In the genomic region with DNA sequence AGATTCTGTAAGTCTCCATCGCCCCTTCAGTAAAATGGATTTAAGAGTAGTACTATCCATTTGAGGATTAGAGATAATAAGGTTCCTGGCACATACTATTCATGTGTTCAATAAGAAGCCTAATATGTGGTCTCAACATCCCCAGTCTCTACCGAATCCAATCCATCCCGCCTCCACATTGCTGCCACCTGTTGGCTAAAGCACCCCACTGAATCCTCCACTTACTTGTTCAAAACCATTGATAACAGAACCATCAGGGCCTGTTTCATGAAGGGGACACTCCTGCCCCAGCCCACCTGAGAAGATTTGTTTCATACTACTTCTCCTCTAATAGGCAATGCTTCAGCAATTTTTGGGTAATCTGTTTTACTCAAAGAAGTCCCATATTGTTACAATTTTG, we compare ENCODE assay signal across 14 cellular contexts.
DNase-seq lines count a peak whose midpoint lies in the region; ATAC-seq and TF ChIP-seq lines count a peak whose summit lies in the region.
"Had no signal": no experiment of that assay in that cellular context is flagged by ENCODE, and none has a peak within 500 bp of the region (broad histone marks: within the 10 kb centered on the region; RNA-seq: fewer than 3 reads in every experiment).

No MANE protein-coding gene starts in this region.

- no peak overlapping the region for H3K9ac ChIP-seq in liver (ENCODE audit: low read depth in 1 of 2, low read length in 2 of 2)
- H3K9ac ChIP-seq: parathyroid adenoma had no signal

- ATAC-seq in HG02870 (IDR thresholded peaks at IDR 0.05; ENCODE audit: unreplicated experiment), result no peak
- ATAC-seq: stimulated activated naive CD8-positive, alpha-beta T cell treated with anti-CD3 and anti-CD28 coated beads, Interleukin-15, amount 100 ng/mL, for 72 hours had no signal

- H3K9me3 Mint-ChIP-seq in activated naive CD8-positive, alpha-beta T cell treated with anti-CD3 and anti-CD28 coated beads for 36 hours, result no peaks in the 10 kb centered on the region
- H3K9me3 Mint-ChIP-seq: stimulated activated naive CD8-positive, alpha-beta T cell treated with anti-CD3 and anti-CD28 coated beads, Interleukin-15, amount 100 ng/mL, for 72 hours had no signal

- CTCF ChIA-PET in HEK293 (lab: Yijun Ruan, JAX), result no interaction called here

- H3K4me1 ChIP-seq in HEK293 (ENCODE audit: control insufficient read depth, insufficient read depth, low read length), result peaks cover 7% of the 10 kb centered on the region; the same call in 1 of the 2 replicates
- no peaks in the 10 kb centered on the region for H3K4me1 ChIP-seq in liver (ENCODE audit: control insufficient read depth in 4 of 4, insufficient read depth in 4 of 4, low read length in 3 of 4)
- no peaks in the 10 kb centered on the region for H3K4me1 ChIP-seq in ascending aorta
- H3K4me1 ChIP-seq: left ventricle myocardium inferior had no signal

- intact Hi-C loops in ascending aorta (cut with DNase I), result no loop called here

- H3K27me3 Mint-ChIP-seq in activated naive CD8-positive, alpha-beta T cell treated with anti-CD3 and anti-CD28 coated beads for 36 hours, result no peaks in the 10 kb centered on the region
- H3K27me3 Mint-ChIP-seq: stimulated activated naive CD8-positive, alpha-beta T cell treated with anti-CD3 and anti-CD28 coated beads, Interleukin-15, amount 100 ng/mL, for 72 hours had no signal

- H3K27me3 ChIP-seq in liver (ENCODE audit: control insufficient read depth in 4 of 4, insufficient read depth in 4 of 4, low read length in 3 of 4) (no peaks in the 10 kb centered on the region), ascending aorta (no peaks in the 10 kb centered on the region)

- no peaks in the 10 kb centered on the region for H3K36me3 ChIP-seq in HEK293 (ENCODE audit: control insufficient read depth in 2 of 2, insufficient read depth in 1 of 2, low read length in 2 of 2)
- H3K36me3 ChIP-seq in liver (ENCODE audit: control insufficient read depth in 4 of 4, insufficient read depth in 3 of 4, low read depth in 1 of 4, low read length in 3 of 4), result no peaks in the 10 kb centered on the region
- no peaks in the 10 kb centered on the region for H3K36me3 ChIP-seq in ascending aorta
- H3K36me3 ChIP-seq: left ventricle myocardium inferior had no signal

- H3K27ac ChIP-seq in HEK293 (ENCODE audit: extremely low read depth, low read depth, low read length) (no peak overlapping the region), VCaP (no peak overlapping the region), liver (ENCODE audit: low read depth in 1 of 2, low read length in 2 of 2) (no peak overlapping the region), ascending aorta (no peak overlapping the region)
- H3K27ac ChIP-seq: left ventricle myocardium inferior, parathyroid adenoma had no signal

- TF ChIP-seq CTCF in HEK293 (tag by site-specific recombination; IDR thresholded peaks at IDR 0.05), result no peak
- peak; percentile 79 for TF ChIP-seq CTCF in VCaP (conservative IDR thresholded peaks at IDR 0.05)
- TF ChIP-seq CTCF in liver (IDR thresholded peaks at IDR 0.05; ENCODE audit: low read depth, low read length, missing input control), result peak; percentile 24
- no peak for TF ChIP-seq CTCF in ascending aorta (IDR thresholded peaks at IDR 0.05)

- H3K4me3 Mint-ChIP-seq in activated naive CD8-positive, alpha-beta T cell treated with anti-CD3 and anti-CD28 coated beads for 36 hours, result no peak overlapping the region
- H3K4me3 Mint-ChIP-seq: stimulated activated naive CD8-positive, alpha-beta T cell treated with anti-CD3 and anti-CD28 coated beads, Interleukin-15, amount 100 ng/mL, for 72 hours had no signal

- peak; percentile 47 to 61 for TF ChIP-seq RAD21 in liver (IDR thresholded peaks at IDR 0.05)

- no peak overlapping the region for H3K4me3 ChIP-seq in HEK293 (ENCODE audit: low read depth, low read length)
- H3K4me3 ChIP-seq in liver (ENCODE audit: low read depth in 1 of 3, low read length in 3 of 3), result no peak overlapping the region
- H3K4me3 ChIP-seq in ascending aorta, result no peak overlapping the region
- H3K4me3 ChIP-seq: left ventricle myocardium inferior had no signal

- 90% methylated on average over 3 of the region's 3 CpGs for WGBS in liver

- H3K9me3 ChIP-seq in HEK293 (ENCODE audit: control insufficient read depth, insufficient read depth, low read depth, low read length), result no peaks in the 10 kb centered on the region
- no peaks in the 10 kb centered on the region for H3K9me3 ChIP-seq in liver (ENCODE audit: control insufficient read depth in 4 of 4, low read length in 3 of 4)
- H3K9me3 ChIP-seq in ascending aorta, result no peaks in the 10 kb centered on the region
- H3K9me3 ChIP-seq: left ventricle myocardium inferior had no signal

- no peaks in the 10 kb centered on the region for H3K4me1 Mint-ChIP-seq in activated naive CD8-positive, alpha-beta T cell treated with anti-CD3 and anti-CD28 coated beads for 36 hours
- H3K4me1 Mint-ChIP-seq: stimulated activated naive CD8-positive, alpha-beta T cell treated with anti-CD3 and anti-CD28 coated beads, Interleukin-15, amount 100 ng/mL, for 72 hours had no signal

- no peak overlapping the region for H3K27ac Mint-ChIP-seq in activated naive CD8-positive, alpha-beta T cell treated with anti-CD3 and anti-CD28 coated beads for 36 hours

- POLR2A ChIA-PET in HEK293 (lab: Yijun Ruan, JAX), result no interaction called here

- H3K36me3 Mint-ChIP-seq in activated naive CD8-positive, alpha-beta T cell treated with anti-CD3 and anti-CD28 coated beads for 36 hours, result no peaks in the 10 kb centered on the region

- DNase-seq in DMS53 (lab: John Stamatoyannopoulos, UW), result peak; percentile 13
- DNase-seq in DMS53 treated with DMSO at 0.1 percent for 48 hours (lab: John Stamatoyannopoulos, UW; ENCODE audit: unreplicated experiment), result no peak
- no peak for DNase-seq in activated naive CD8-positive, alpha-beta T cell treated with anti-CD3 and anti-CD28 coated beads for 36 hours
- DNase-seq in ascending aorta (ENCODE audit: low spot score in 2 of 2), result no peak
- DNase-seq: activated CD4-positive, CD25-positive, alpha-beta regulatory T cell; left ventricle myocardium inferior; NCI-H2171; Right ventricle myocardium superior; stimulated activated naive CD8-positive, alpha-beta T cell treated with anti-CD3 and anti-CD28 coated beads, Interleukin-15, amount 100 ng/mL, for 72 hours had no signal

TF ChIP-seq in HEK293, 187 proteins besides CTCF, POLR2A, EP300 and RAD21 (continues in another document):
- peak; percentile 19; the same call in 1 of the 2 replicates for TF ChIP-seq ZNF654 (tag by site-specific recombination; IDR thresholded peaks at IDR 0.05; ENCODE audit: low read depth)

TF ChIP-seq in liver, 16 proteins besides CTCF, POLR2A, EP300 and RAD21:
- TF ChIP-seq HNF4G (IDR thresholded peaks at IDR 0.05) (no peak), NR2F2 (IDR thresholded peaks at IDR 0.05) (no peak), JUND (IDR thresholded peaks at IDR 0.05) (no peak), TAF1 (conservative IDR thresholded peaks at IDR 0.05) (no peak), FOXA2 (IDR thresholded peaks at IDR 0.05) (no peak)
- TF ChIP-seq, protein P1, sequence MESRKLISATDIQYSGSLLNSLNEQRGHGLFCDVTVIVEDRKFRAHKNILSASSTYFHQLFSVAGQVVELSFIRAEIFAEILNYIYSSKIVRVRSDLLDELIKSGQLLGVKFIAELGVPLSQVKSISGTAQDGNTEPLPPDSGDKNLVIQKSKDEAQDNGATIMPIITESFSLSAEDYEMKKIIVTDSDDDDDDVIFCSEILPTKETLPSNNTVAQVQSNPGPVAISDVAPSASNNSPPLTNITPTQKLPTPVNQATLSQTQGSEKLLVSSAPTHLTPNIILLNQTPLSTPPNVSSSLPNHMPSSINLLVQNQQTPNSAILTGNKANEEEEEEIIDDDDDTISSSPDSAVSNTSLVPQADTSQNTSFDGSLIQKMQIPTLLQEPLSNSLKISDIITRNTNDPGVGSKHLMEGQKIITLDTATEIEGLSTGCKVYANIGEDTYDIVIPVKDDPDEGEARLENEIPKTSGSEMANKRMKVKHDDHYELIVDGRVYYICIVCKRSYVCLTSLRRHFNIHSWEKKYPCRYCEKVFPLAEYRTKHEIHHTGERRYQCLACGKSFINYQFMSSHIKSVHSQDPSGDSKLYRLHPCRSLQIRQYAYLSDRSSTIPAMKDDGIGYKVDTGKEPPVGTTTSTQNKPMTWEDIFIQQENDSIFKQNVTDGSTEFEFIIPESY (IDR thresholded peaks at IDR 0.05), result no peak

Comparison
In these comparisons a context has a peak if more than half of its experiments do, and no peak if none do; other contexts are left out.
1. CTCF ChIP-seq: peak in VCaP (single experiment) and liver (single experiment); none in HEK293 (single experiment) and ascending aorta (0 of 3).